ENCODE assay signal across 9 cellular contexts in the genomic region with DNA sequence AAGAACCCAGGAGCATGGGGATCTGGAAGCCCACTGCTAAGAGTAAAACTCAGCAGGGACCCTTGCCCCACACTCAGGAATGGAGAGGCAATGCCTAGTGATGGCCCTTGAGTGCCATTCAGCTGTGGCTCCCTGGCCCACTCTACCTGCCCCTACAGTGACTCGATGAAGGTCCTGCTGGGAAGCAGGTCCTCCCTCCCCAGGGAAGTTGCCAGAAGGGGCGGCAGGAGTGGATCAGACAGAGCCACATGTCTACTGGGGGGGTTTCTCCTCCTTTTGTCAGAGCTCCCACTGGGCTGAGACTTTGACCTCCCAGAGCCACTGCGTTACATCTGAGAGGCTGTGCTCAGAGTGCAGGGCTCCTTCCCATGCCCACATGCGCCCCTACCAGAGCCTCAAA. TPM values are rescaled to one million over a fixed set of nuclear protein-coding genes. Genes with fewer than 3 reads are reported as not detected.
DNase-seq lines count a peak whose midpoint lies in the region; ATAC-seq, FAIRE-seq and TF ChIP-seq lines count a peak whose summit lies in the region.
"Had no signal": no experiment of that assay in that cellular context is flagged by ENCODE, and none has a peak within 500 bp of the region (broad histone marks: within the 10 kb centered on the region; RNA-seq: fewer than 3 reads in every experiment).

No MANE protein-coding gene starts in this region.

- no peaks in the 10 kb centered on the region for H3K27me3 ChIP-seq in GM12878 (replicated peaks in 1 of 2; ENCODE audit: control insufficient read depth in 2 of 2, insufficient read depth in 2 of 2, low read length in 1 of 2)

- no peak overlapping the region for H3K27ac ChIP-seq in GM12878 (ENCODE audit: control insufficient read depth, insufficient read depth)

- peak overlapping the region; percentile 91 for H3K4me3 Mint-ChIP-seq in stimulated activated naive CD8-positive, alpha-beta T cell treated with anti-CD3 and anti-CD28 coated beads, Interleukin-15, Interleukin-2, amounts not matched to agents 100 ng/mL and 50 ng/mL, for 24 hours
- peak overlapping the region; percentile 35 to 94 (median 87) for H3K4me3 Mint-ChIP-seq in naive B cell

- H3K27ac Mint-ChIP-seq in stimulated activated naive CD8-positive, alpha-beta T cell treated with anti-CD3 and anti-CD28 coated beads, Interleukin-15, Interleukin-2, amounts not matched to agents 100 ng/mL and 50 ng/mL, for 24 hours = peak overlapping the region; percentile 86
- peak overlapping the region in 3 of 6 donors; percentile 32 to 84 (median 69) for H3K27ac Mint-ChIP-seq in naive B cell

- H2AFZ ChIP-seq in GM12878 (ENCODE audit: control insufficient read depth, low read depth, low read length) = no peak overlapping the region

- H3K79me2 ChIP-seq in GM12878 (ENCODE audit: control insufficient read depth, insufficient read depth, low read length) = peaks cover 21% of the 10 kb centered on the region

- H3K9me3 Mint-ChIP-seq in stimulated activated naive CD8-positive, alpha-beta T cell treated with anti-CD3 and anti-CD28 coated beads, Interleukin-15, Interleukin-2, amounts not matched to agents 100 ng/mL and 50 ng/mL, for 24 hours = no peaks in the 10 kb centered on the region
- peaks cover 0 to 3% (median 0%) of the 10 kb centered on the region in 7 donors for H3K9me3 Mint-ChIP-seq in naive B cell

- peak overlapping the region; percentile 84 for H3K4me2 ChIP-seq in GM12878 (ENCODE audit: control insufficient read depth, insufficient read depth)

- DNase-seq in stimulated activated naive CD8-positive, alpha-beta T cell treated with anti-CD3 and anti-CD28 coated beads, Interleukin-15, Interleukin-2, amounts not matched to agents 100 U/mL and 50 U/mL, for 24 hours = no peak
- no peak for DNase-seq in GM12878 (ENCODE audit: low read depth, low spot score)
- DNase-seq in naive B cell = no peak
- no peak for DNase-seq in KG1 (lab: John Stamatoyannopoulos, UW)
- no peak for DNase-seq in erythroblast (lab: John Stamatoyannopoulos, UW)
- no peak for DNase-seq in NAMALWA (ENCODE audit: low spot score)
- DNase-seq: SHP77 treated with DMSO at 0.1 percent for 48 hours had no signal

- TF ChIP-seq CTCF in GM12878 (IDR thresholded peaks at IDR 0.05 in 2 of 3, conservative IDR thresholded peaks at IDR 0.05 in 1 of 3; ENCODE audit: control insufficient read depth in 2 of 3, extremely low read depth in 1 of 3, insufficient read depth in 1 of 3, low read depth in 3 of 3, low read length in 3 of 3) = no peak

- CTCF ChIA-PET in GM12878 (lab: Yijun Ruan, JAX) = interaction anchor here (0.6 to 2.4 kb wide), 3 partner anchors 10 to 110 kb away, joined by 3 to 13 read pairs (median 5); no protein-coding TSS in a partner anchor

- no peaks in the 10 kb centered on the region for H4K20me1 ChIP-seq in GM12878 (ENCODE audit: control insufficient read depth, insufficient read depth)

- H3K27me3 Mint-ChIP-seq in stimulated activated naive CD8-positive, alpha-beta T cell treated with anti-CD3 and anti-CD28 coated beads, Interleukin-15, Interleukin-2, amounts not matched to agents 100 ng/mL and 50 ng/mL, for 24 hours = no peaks in the 10 kb centered on the region
- no peaks in the 10 kb centered on the region for H3K27me3 Mint-ChIP-seq in naive B cell

- FAIRE-seq in GM12878 (lab: Jason Lieb, UNC) = no peak

- H3K36me3 Mint-ChIP-seq in stimulated activated naive CD8-positive, alpha-beta T cell treated with anti-CD3 and anti-CD28 coated beads, Interleukin-15, Interleukin-2, amounts not matched to agents 100 ng/mL and 50 ng/mL, for 24 hours (ENCODE audit: low read depth) = peaks cover 5% of the 10 kb centered on the region
- H3K36me3 Mint-ChIP-seq in naive B cell = no peaks in the 10 kb centered on the region

- TF ChIP-seq RAD21 in GM12878 (IDR thresholded peaks at IDR 0.05; ENCODE audit: insufficient read depth, low read depth, low read length) = no peak

- no peak for TF ChIP-seq EP300 in GM12878 (IDR thresholded peaks at IDR 0.05; ENCODE audit: borderline replicate concordance in 1 of 2, control insufficient read depth in 1 of 2, low read depth in 2 of 2, low read length in 2 of 2)

- WGBS in GM12878 (ENCODE audit: insufficient coverage, insufficient replicate concordance, low lambda C conversion rate, missing lambda C conversion rate) = 76% methylated on average over 4 of the region's 4 CpGs

- H3K4me1 Mint-ChIP-seq in stimulated activated naive CD8-positive, alpha-beta T cell treated with anti-CD3 and anti-CD28 coated beads, Interleukin-15, Interleukin-2, amounts not matched to agents 100 ng/mL and 50 ng/mL, for 24 hours (ENCODE audit: low read depth) = peaks cover 35% of the 10 kb centered on the region
- H3K4me1 Mint-ChIP-seq in naive B cell = peaks cover 18 to 31% (median 21%) of the 10 kb centered on the region in 3 donors

- peaks cover 0 to 2% of the 10 kb centered on the region in 2 experiments; a peak in 2 of 4 replicates for H3K36me3 ChIP-seq in GM12878 (ENCODE audit: control insufficient read depth in 2 of 2, insufficient read depth in 2 of 2, low read length in 1 of 2)

- RAD21 ChIA-PET in GM12878 (lab: Charles Lee; ENCODE audit: unreplicated experiment) = interaction anchor here (1.0 to 1.8 kb wide), 2 partner anchors 10 to 38 kb away, joined by 4 to 6 read pairs; a partner anchor contains a TSS

- TF ChIP-seq POLR2A in GM12878 (IDR thresholded peaks at IDR 0.05; ENCODE audit: low read depth, low read length) (no peak), erythroblast (IDR thresholded peaks at IDR 0.05; ENCODE audit: low read length) (no peak)

- intact Hi-C loops in GM12878 (cut with micrococcal nuclease; ENCODE audit: unreplicated experiment) = no loop called here

- BruUV-seq in GM12878 (replicated peaks; lab: Mats Ljungman, UMichigan) = no TSS peak

- SMC1A ChIA-PET in GM12878 (lab: Charles Lee; ENCODE audit: uncharacterized antibody, unreplicated experiment) = interaction anchor here (2.2 kb wide), 1 partner anchor 38 kb away, joined by 7 read pairs; no protein-coding TSS in a partner anchor

- H3K4me1 ChIP-seq in GM12878 (ENCODE audit: control insufficient read depth, insufficient read depth, low read length) = peaks cover 8% of the 10 kb centered on the region; the same call in 1 of the 2 replicates

- no peaks in the 10 kb centered on the region; the same call in 2 of the 3 replicates for H3K9me3 ChIP-seq in GM12878 (replicated peaks; ENCODE audit: control insufficient read depth, insufficient read depth, low read length)

- in situ Hi-C loops in GM12878 (cut with MboI) = no loop called here

- POLR2A ChIA-PET in GM12878 (lab: Charles Lee) = interaction anchor here (0.7 to 3.3 kb wide), 9 partner anchors 8 to 110 kb away, joined by 3 to 14 read pairs (median 3); a partner anchor contains a TSS

- H3K9ac ChIP-seq in GM12878 (ENCODE audit: control insufficient read depth, insufficient read depth, low read length) = peak overlapping the region; percentile 80; the same call in 1 of the 2 replicates

- peak overlapping the region; percentile 74; the same call in 1 of the 2 replicates for H3K4me3 ChIP-seq in GM12878

- ATAC-seq in stimulated activated naive CD8-positive, alpha-beta T cell treated with anti-CD3 and anti-CD28 coated beads, Interleukin-15, Interleukin-2, amounts not matched to agents 100 U/mL and 50 U/mL, for 24 hours = no peak
- no peak for ATAC-seq in GM12878
- ATAC-seq in naive B cell (ENCODE audit: low read depth in 2 of 2) = no peak
- ATAC-seq in HG02885 (IDR thresholded peaks at IDR 0.05; ENCODE audit: poor library complexity, unreplicated experiment) = no peak

RNA-seq across cellular contexts. Expression of a gene that starts 1.2 kb away (rescaled TPM):
- 6.6 and 6.9 TPM in 2 replicates for total RNA-seq in GM12878 (2013; cell fraction: nucleolus; rRNA removed)
- 10.3 and 14.1 TPM in 2 replicates for total RNA-seq in GM12878 (2014; rRNA removed)
- 6.4 and 7.8 TPM in 2 replicates for total RNA-seq in GM12878 (2014; rRNA removed; fragmentation: Illumina TruSeq; extraction: Trizol)
- 14.2 and 16.4 TPM in 2 replicates for total RNA-seq in GM12878 (2021)
- polyA plus RNA-seq in GM12878 (2011; ENCODE audit: low read depth) = 9.2 TPM
- 2.1 and 4.8 TPM in 2 replicates for polyA plus RNA-seq in GM12878 (2011; rRNA removed)
- 6.9 and 11.1 TPM in 2 replicates for polyA plus RNA-seq in GM12878 (2011; cell fraction: cytosol; rRNA removed)
- polyA plus RNA-seq in GM12878 (2011; cell fraction: nucleus; rRNA removed) = 16.0 and 17.5 TPM in 2 replicates
- 12.1 and 18.1 TPM in 2 replicates for polyA plus RNA-seq in GM12878 (2012)
- polyA plus RNA-seq in GM12878 (2014; fragmentation: Illumina TruSeq; extraction: Trizol) = 0.90 and 5.4 TPM in 2 replicates
- polyA plus RNA-seq in GM12878 (2014; fragmentation: Nextera tagmentation; extraction: Ambion mirVana) = 1 to 10 TPM; 1.7 to 3.6 TPM
- 14.7 and 16.4 TPM in 2 replicates for polyA plus RNA-seq in GM12878 (2014; rRNA removed)
- 10 to 100 TPM; 19.6 to 23.5 TPM for polyA plus RNA-seq in GM12878 (2016; fragmentation: Nextera tagmentation; extraction: Ambion mirVana)
- 4.1 and 8.3 TPM in 2 replicates for polyA minus RNA-seq in GM12878 (2011; rRNA and poly(A)+ RNA removed)
- 2.9 and 3.6 TPM in 2 replicates for polyA minus RNA-seq in GM12878 (2011; cell fraction: cytosol; rRNA and poly(A)+ RNA removed)
- 7.6 and 10.1 TPM in 2 replicates for polyA minus RNA-seq in GM12878 (2011; cell fraction: nucleus; rRNA and poly(A)+ RNA removed)
- 10 to 100 TPM; 33.5 to 65.1 (median 38.0) TPM for polyA plus RNA-seq in naive B cell (ENCODE audit: low read depth in 6 of 6)

RNA-seq across cellular contexts. Expression of a gene that starts 2.8 kb away (rescaled TPM):
- 9.6 and 12.4 TPM in 2 replicates for total RNA-seq in GM12878 (2013; cell fraction: nucleolus; rRNA removed)
- total RNA-seq in GM12878 (2014; rRNA removed) (44.2 and 45.6 TPM in 2 replicates), GM12878 (2014; rRNA removed; fragmentation: Illumina TruSeq; extraction: Trizol) (24.7 and 26.0 TPM in 2 replicates), GM12878 (2021) (34.3 and 38.0 TPM in 2 replicates)
- 7.4 TPM for polyA plus RNA-seq in GM12878 (2011; ENCODE audit: low read depth)
- polyA plus RNA-seq in GM12878 (2011; rRNA removed) (14.4 and 20.4 TPM in 2 replicates), GM12878 (2014; fragmentation: Illumina TruSeq; extraction: Trizol) (12.2 and 30.0 TPM in 2 replicates), GM12878 (2014; fragmentation: Nextera tagmentation; extraction: Ambion mirVana) (1 to 10 TPM; 4.2 to 7.0 TPM), GM12878 (2014; rRNA removed) (41.1 and 43.1 TPM in 2 replicates), GM12878 (2016; fragmentation: Nextera tagmentation; extraction: Ambion mirVana) (10 to 100 TPM; 49.8 to 49.9 TPM), naive B cell (ENCODE audit: low read depth in 6 of 6) (10 to 100 TPM; 18.7 to 39.4 (median 33.0) TPM)
- polyA plus RNA-seq in GM12878 (2011; cell fraction: cytosol; rRNA removed) = 34.6 and 48.8 TPM in 2 replicates
- polyA plus RNA-seq in GM12878 (2011; cell fraction: nucleus; rRNA removed) = 30.8 and 32.9 TPM in 2 replicates
- 14.7 and 18.8 TPM in 2 replicates for polyA plus RNA-seq in GM12878 (2012)
- polyA minus RNA-seq in GM12878 (2011; rRNA and poly(A)+ RNA removed) = 14.3 and 29.7 TPM in 2 replicates
- polyA minus RNA-seq in GM12878 (2011; cell fraction: cytosol; rRNA and poly(A)+ RNA removed) = 13.2 and 16.3 TPM in 2 replicates
- 11.8 and 18.9 TPM in 2 replicates for polyA minus RNA-seq in GM12878 (2011; cell fraction: nucleus; rRNA and poly(A)+ RNA removed)

RNA-seq across cellular contexts. Expression of a gene that starts 10.1 kb away (rescaled TPM):
- 0.96 TPM in 1 of 2 replicates, not detected in the other for total RNA-seq in GM12878 (2013; cell fraction: nucleolus; rRNA removed)
- total RNA-seq in GM12878 (2014; rRNA removed) (32.0 and 34.6 TPM in 2 replicates), GM12878 (2014; rRNA removed; fragmentation: Illumina TruSeq; extraction: Trizol) (8.9 and 9.5 TPM in 2 replicates), GM12878 (2021) (26.2 and 27.6 TPM in 2 replicates)
- polyA plus RNA-seq in GM12878 (2011; ENCODE audit: low read depth) = 17.0 TPM
- polyA plus RNA-seq in GM12878 (2011; rRNA removed) (6.1 and 11.8 TPM in 2 replicates), GM12878 (2014; fragmentation: Illumina TruSeq; extraction: Trizol) (1.0 and 6.4 TPM in 2 replicates), GM12878 (2014; fragmentation: Nextera tagmentation; extraction: Ambion mirVana) (10 to 100 TPM in 1 of 2 experiments, 1 to 10 TPM in 1; 5.3 to 10.2 TPM), GM12878 (2014; rRNA removed) (28.5 and 31.7 TPM in 2 replicates), GM12878 (2016; fragmentation: Nextera tagmentation; extraction: Ambion mirVana) (10 to 100 TPM; 62.8 to 63.7 TPM), naive B cell (ENCODE audit: low read depth in 6 of 6) (10 to 100 TPM; 36.4 to 47.6 (median 40.9) TPM)
- 19.7 and 23.9 TPM in 2 replicates for polyA plus RNA-seq in GM12878 (2011; cell fraction: cytosol; rRNA removed)
- 14.8 and 16.4 TPM in 2 replicates for polyA plus RNA-seq in GM12878 (2011; cell fraction: nucleus; rRNA removed)
- 19.0 and 19.9 TPM in 2 replicates for polyA plus RNA-seq in GM12878 (2012)
- 2.2 and 5.6 TPM in 2 replicates for polyA minus RNA-seq in GM12878 (2011; rRNA and poly(A)+ RNA removed)
- 3.4 and 3.5 TPM in 2 replicates for polyA minus RNA-seq in GM12878 (2011; cell fraction: cytosol; rRNA and poly(A)+ RNA removed)
- 1.7 and 2.2 TPM in 2 replicates for polyA minus RNA-seq in GM12878 (2011; cell fraction: nucleus; rRNA and poly(A)+ RNA removed)

RNA-seq across cellular contexts. Expression of a gene that starts 26.9 kb away (rescaled TPM):
- 8.9 and 9.9 TPM in 2 replicates for total RNA-seq in GM12878 (2013; cell fraction: nucleolus; rRNA removed)
- total RNA-seq in GM12878 (2014; rRNA removed) (11.0 and 16.3 TPM in 2 replicates), GM12878 (2014; rRNA removed; fragmentation: Illumina TruSeq; extraction: Trizol) (6.1 and 6.2 TPM in 2 replicates), GM12878 (2021) (17.6 and 20.6 TPM in 2 replicates)
- 4.5 TPM for polyA plus RNA-seq in GM12878 (2011; ENCODE audit: low read depth)
- polyA plus RNA-seq in GM12878 (2011; rRNA removed) (3.6 and 6.6 TPM in 2 replicates), GM12878 (2014; fragmentation: Illumina TruSeq; extraction: Trizol) (2.1 and 5.0 TPM in 2 replicates), GM12878 (2014; fragmentation: Nextera tagmentation; extraction: Ambion mirVana) (1 to 10 TPM in 1 of 2 experiments, under 1 TPM in 1; 0.29 to 1.1 TPM), GM12878 (2014; rRNA removed) (21.1 and 24.5 TPM in 2 replicates), GM12878 (2016; fragmentation: Nextera tagmentation; extraction: Ambion mirVana) (10 to 100 TPM; 17.6 to 17.9 TPM), naive B cell (ENCODE audit: low read depth in 6 of 6) (10 to 100 TPM; 13.4 to 24.1 (median 16.7) TPM)
- polyA plus RNA-seq in GM12878 (2011; cell fraction: cytosol; rRNA removed) = 10.4 and 16.5 TPM in 2 replicates
- 36.5 and 39.6 TPM in 2 replicates for polyA plus RNA-seq in GM12878 (2011; cell fraction: nucleus; rRNA removed)
- polyA plus RNA-seq in GM12878 (2012) = 17.9 and 19.1 TPM in 2 replicates
- 5.4 and 5.9 TPM in 2 replicates for polyA minus RNA-seq in GM12878 (2011; rRNA and poly(A)+ RNA removed)
- 4.3 and 4.4 TPM in 2 replicates for polyA minus RNA-seq in GM12878 (2011; cell fraction: cytosol; rRNA and poly(A)+ RNA removed)
- polyA minus RNA-seq in GM12878 (2011; cell fraction: nucleus; rRNA and poly(A)+ RNA removed) = 3.5 and 8.9 TPM in 2 replicates

RNA-seq across cellular contexts. Expression of a gene that starts 31.1 kb away (rescaled TPM):
- total RNA-seq in GM12878 (2013; cell fraction: nucleolus; rRNA removed) = 41.6 and 54.9 TPM in 2 replicates
- total RNA-seq in GM12878 (2014; rRNA removed) (2.7 and 3.6 TPM in 2 replicates), GM12878 (2014; rRNA removed; fragmentation: Illumina TruSeq; extraction: Trizol) (3.3 and 3.7 TPM in 2 replicates), GM12878 (2021) (19.2 and 26.8 TPM in 2 replicates)
- polyA plus RNA-seq in GM12878 (2011; ENCODE audit: low read depth) = 10.4 TPM
- polyA plus RNA-seq in GM12878 (2011; rRNA removed) (3.2 and 11.0 TPM in 2 replicates), GM12878 (2014; fragmentation: Illumina TruSeq; extraction: Trizol) (4.8 and 10.8 TPM in 2 replicates), GM12878 (2014; fragmentation: Nextera tagmentation; extraction: Ambion mirVana) (under 1 TPM; 0.26 to 0.32 TPM), GM12878 (2014; rRNA removed) (14.5 and 20.1 TPM in 2 replicates), GM12878 (2016; fragmentation: Nextera tagmentation; extraction: Ambion mirVana) (1 to 10 TPM; 3.0 to 3.4 TPM), naive B cell (ENCODE audit: low read depth in 6 of 6) (1 to 10 TPM in 3 of 6 donors, under 1 TPM in 3; 0.68 to 1.6 (median 0.99) TPM)
- polyA plus RNA-seq in GM12878 (2011; cell fraction: cytosol; rRNA removed) = 6.7 and 10.4 TPM in 2 replicates
- 220 and 271 TPM in 2 replicates for polyA plus RNA-seq in GM12878 (2011; cell fraction: nucleus; rRNA removed)
- polyA plus RNA-seq in GM12878 (2012) = 33.0 and 34.0 TPM in 2 replicates
- 8.2 and 8.3 TPM in 2 replicates for polyA minus RNA-seq in GM12878 (2011; rRNA and poly(A)+ RNA removed)
- 3.1 and 5.4 TPM in 2 replicates for polyA minus RNA-seq in GM12878 (2011; cell fraction: cytosol; rRNA and poly(A)+ RNA removed)
- 38.1 and 60.4 TPM in 2 replicates for polyA minus RNA-seq in GM12878 (2011; cell fraction: nucleus; rRNA and poly(A)+ RNA removed)
